In the genomic region with DNA sequence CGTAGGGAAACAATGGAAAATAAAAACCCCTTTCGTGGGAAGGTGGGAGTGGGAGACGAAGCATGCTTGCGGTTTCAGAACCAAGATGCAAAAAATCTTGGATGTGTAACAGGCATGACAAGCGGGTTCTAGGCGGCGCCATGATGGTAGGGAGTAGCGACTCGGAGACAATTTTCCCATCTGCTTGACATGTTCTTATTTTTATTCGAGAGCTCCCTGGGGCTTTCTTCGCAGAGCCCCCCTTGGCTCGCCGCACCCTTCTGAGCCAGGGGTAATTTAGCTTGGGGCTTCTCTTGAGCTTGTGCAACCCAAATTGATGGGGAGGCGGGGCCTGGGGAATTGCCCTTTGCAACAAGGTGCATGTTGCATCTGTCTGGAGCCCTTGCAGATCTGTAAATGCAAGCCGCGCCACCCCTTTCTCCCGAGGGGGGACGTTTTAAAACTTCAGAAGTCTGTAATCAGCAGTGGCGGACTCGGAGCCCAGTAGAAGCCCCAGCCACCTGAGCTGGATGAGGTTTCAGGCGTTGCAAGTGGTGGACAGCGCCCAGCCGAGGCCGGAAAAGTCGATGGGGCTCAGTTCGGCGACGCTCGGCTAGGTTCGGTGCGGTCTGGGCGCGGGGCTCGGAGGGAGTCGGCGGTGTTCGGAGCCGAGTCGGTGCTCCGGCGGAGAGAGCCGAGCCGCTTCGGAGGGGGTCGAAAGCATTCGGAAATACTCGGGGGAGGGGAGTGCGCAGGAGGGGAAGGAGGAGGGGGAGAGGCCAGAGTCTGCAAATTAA, we compare ENCODE assay signal across 8 cellular contexts. TPM values are rescaled to one million over a fixed set of nuclear protein-coding genes. Genes with fewer than 3 reads are reported as not detected.
DNase-seq lines count a peak whose midpoint lies in the region; ATAC-seq and TF ChIP-seq lines count a peak whose summit lies in the region.

No MANE protein-coding gene starts in this region.

- H3K27me3 ChIP-seq in esophagus muscularis mucosa: peaks cover 0 to 55% (median 22%) of the 10 kb centered on the region in 4 donors

- no peaks in the 10 kb centered on the region for H3K36me3 ChIP-seq in esophagus muscularis mucosa

- H3K4me1 ChIP-seq in esophagus muscularis mucosa: peaks cover 22 to 52% (median 48%) of the 10 kb centered on the region in 4 donors

- DNase-seq in NCI-H510A (lab: John Stamatoyannopoulos, UW) (peak; percentile 65), esophagus muscularis mucosa (ENCODE audit: extremely low spot score) (peak; percentile 92), midbrain (lab: John Stamatoyannopoulos, UW) (peak; percentile 90), SW 1271 (lab: John Stamatoyannopoulos, UW) (no peak)
- DNase-seq in activated T-helper 1 cell treated with anti-CD3 and anti-CD28 coated beads, Interleukin-12 subunit alpha, Interleukin-12 subunit beta, Interleukin-2, Interleukin-4 antibody, amounts not matched to agents 30 ng/mL and 10 ng/mL and 1 ng/mL, durations not matched to agents 14 hours and 24 hours and 36 hours (ENCODE audit: low spot score): peak; percentile 56
- DNase-seq in stimulated activated CD8-positive, alpha-beta memory T cell treated with anti-CD3 and anti-CD28 coated beads, Interleukin-12 subunit alpha, Interleukin-12 subunit beta, amount 100 ng/mL, for 24 hours (ENCODE audit: extremely low read depth): peak; percentile 42

- H3K4me3 ChIP-seq in esophagus muscularis mucosa: peak overlapping the region; percentile 25 to 44 (median 34)

- ATAC-seq in GM18505 (IDR thresholded peaks at IDR 0.05; ENCODE audit: unreplicated experiment): peak; percentile 39
- ATAC-seq in GM19324 (IDR thresholded peaks at IDR 0.05; ENCODE audit: low FRiP score, unreplicated experiment): no peak

- peaks cover 27% of the 10 kb centered on the region for H3K4me1 Mint-ChIP-seq in activated T-helper 1 cell treated with anti-CD3 and anti-CD28 coated beads, Interleukin-12 subunit alpha, Interleukin-12 subunit beta, Interleukin-2, Interleukin-4 antibody, amounts not matched to agents 30 ng/mL and 10 ng/mL and 1 ng/mL, durations not matched to agents 14 hours and 24 hours and 36 hours (ENCODE audit: low read depth)

- intact Hi-C loops in activated T-helper 1 cell treated with anti-CD3 and anti-CD28 coated beads, Interleukin-12 subunit alpha, Interleukin-12 subunit beta, Interleukin-2, Interleukin-4 antibody, amounts not matched to agents 30 ng/mL and 10 ng/mL and 1 ng/mL, durations not matched to agents 14 hours and 24 hours and 36 hours (cut with micrococcal nuclease): loop anchor here (1.0 to 10.0 kb wide), 3 partner anchors 180 to 1257 kb away; partner anchors contain the start of gene MMP2
- intact Hi-C loops in esophagus muscularis mucosa (cut with DNase I): no loop called here

- no peak for TF ChIP-seq EP300 in esophagus muscularis mucosa (IDR thresholded peaks at IDR 0.05)

- H3K9me3 ChIP-seq in esophagus muscularis mucosa: no peaks in the 10 kb centered on the region

- no peak for TF ChIP-seq POLR2A in GM18505 (IDR thresholded peaks at IDR 0.05; ENCODE audit: borderline replicate concordance, extremely low read depth, insufficient read depth, insufficient read length)
- no peak for TF ChIP-seq POLR2A in esophagus muscularis mucosa (IDR thresholded peaks at IDR 0.05; ENCODE audit: low read depth)

- WGBS in esophagus muscularis mucosa: 11% methylated on average over 21 of the region's 48 CpGs

- peaks cover 4% of the 10 kb centered on the region for H3K9me3 Mint-ChIP-seq in activated T-helper 1 cell treated with anti-CD3 and anti-CD28 coated beads, Interleukin-12 subunit alpha, Interleukin-12 subunit beta, Interleukin-2, Interleukin-4 antibody, amounts not matched to agents 30 ng/mL and 10 ng/mL and 1 ng/mL, durations not matched to agents 14 hours and 24 hours and 36 hours

- peak overlapping the region; percentile 35 for H3K4me3 Mint-ChIP-seq in activated T-helper 1 cell treated with anti-CD3 and anti-CD28 coated beads, Interleukin-12 subunit alpha, Interleukin-12 subunit beta, Interleukin-2, Interleukin-4 antibody, amounts not matched to agents 30 ng/mL and 10 ng/mL and 1 ng/mL, durations not matched to agents 14 hours and 24 hours and 36 hours

- no peak overlapping the region for H3K27ac Mint-ChIP-seq in activated T-helper 1 cell treated with anti-CD3 and anti-CD28 coated beads, Interleukin-12 subunit alpha, Interleukin-12 subunit beta, Interleukin-2, Interleukin-4 antibody, amounts not matched to agents 30 ng/mL and 10 ng/mL and 1 ng/mL, durations not matched to agents 14 hours and 24 hours and 36 hours

- H3K36me3 Mint-ChIP-seq in activated T-helper 1 cell treated with anti-CD3 and anti-CD28 coated beads, Interleukin-12 subunit alpha, Interleukin-12 subunit beta, Interleukin-2, Interleukin-4 antibody, amounts not matched to agents 30 ng/mL and 10 ng/mL and 1 ng/mL, durations not matched to agents 14 hours and 24 hours and 36 hours (ENCODE audit: low read depth): peaks cover 2% of the 10 kb centered on the region

- H3K27ac ChIP-seq in esophagus muscularis mucosa (replicated peaks in 1 of 4): no peak overlapping the region

- TF ChIP-seq CTCF in esophagus muscularis mucosa (IDR thresholded peaks at IDR 0.05): no peak

- H3K27me3 Mint-ChIP-seq in activated T-helper 1 cell treated with anti-CD3 and anti-CD28 coated beads, Interleukin-12 subunit alpha, Interleukin-12 subunit beta, Interleukin-2, Interleukin-4 antibody, amounts not matched to agents 30 ng/mL and 10 ng/mL and 1 ng/mL, durations not matched to agents 14 hours and 24 hours and 36 hours (ENCODE audit: insufficient read depth): peaks cover 72% of the 10 kb centered on the region

RNA-seq across cellular contexts. Expression of gene GNAO1, which starts 2.9 kb away (rescaled TPM):
- total RNA-seq in activated T-helper 1 cell treated with anti-CD3 and anti-CD28 coated beads, Interleukin-12 subunit alpha, Interleukin-12 subunit beta, Interleukin-2, Interleukin-4 antibody, amounts not matched to agents 30 ng/mL and 10 ng/mL and 1 ng/mL, durations not matched to agents 14 hours and 24 hours and 36 hours: 1.7 and 2.0 TPM in 2 replicates
- 1 to 10 TPM; 2.1 to 6.8 (median 3.3) TPM for total RNA-seq in esophagus muscularis mucosa

Comparison
In these comparisons a context has a peak if more than half of its experiments do, and no peak if none do; other contexts are left out.
1. DNase-seq: peak in NCI-H510A (single experiment), activated T-helper 1 cell treated with anti-CD3 and anti-CD28 coated beads, Interleukin-12 subunit alpha, Interleukin-12 subunit beta, Interleukin-2, Interleukin-4 antibody, amounts not matched to agents 30 ng/mL and 10 ng/mL and 1 ng/mL, durations not matched to agents 14 hours and 24 hours and 36 hours (single experiment), esophagus muscularis mucosa (single experiment), midbrain (single experiment) and stimulated activated CD8-positive, alpha-beta memory T cell treated with anti-CD3 and anti-CD28 coated beads, Interleukin-12 subunit alpha, Interleukin-12 subunit beta, amount 100 ng/mL, for 24 hours (single experiment); none in SW 1271 (0 of 2).